Comparison of ENCODE assay signal across 9 cellular contexts in genomic region chr17:19044643-19045042, GRCh38. TPM values are rescaled to one million over a fixed set of nuclear protein-coding genes. Genes with fewer than 3 reads are reported as not detected.
DNase-seq lines count a peak whose midpoint lies in the region; ATAC-seq, FAIRE-seq and TF ChIP-seq lines count a peak whose summit lies in the region.
"Not testable (repeated sequence)": the region's sequence is repeated elsewhere in the genome, so short reads cannot be mapped to it uniquely, and the experiment has no call there.
"Had no signal": no experiment of that assay in that cellular context is flagged by ENCODE, and none has a peak within 500 bp of the region (broad histone marks: within the 10 kb centered on the region; RNA-seq: fewer than 3 reads in every experiment).

No MANE protein-coding gene starts in this region.

- H3K4me1 ChIP-seq in A549; K562 (replicated peaks in 1 of 2; ENCODE audit: control insufficient read depth in 2 of 2, insufficient read depth in 2 of 2, low read length in 2 of 2); foreskin keratinocyte: not testable (repeated sequence)

- TF ChIP-seq CTCF in A549 (IDR thresholded peaks at IDR 0.05); activated CD8-positive, alpha-beta T cell treated with anti-CD3 and anti-CD28 coated beads for 36 hours (IDR thresholded peaks at IDR 0.05); K562 (IDR thresholded peaks at IDR 0.05 in 2 of 3, conservative IDR thresholded peaks at IDR 0.05 in 1 of 3; ENCODE audit: insufficient read depth in 2 of 3, low read depth in 1 of 3, low read length in 3 of 3); foreskin keratinocyte (conservative IDR thresholded peaks at IDR 0.05): not testable (repeated sequence)

- TF ChIP-seq RAD21 in A549 (conservative IDR thresholded peaks at IDR 0.05 in 1 of 2, IDR thresholded peaks at IDR 0.05 in 1 of 2); K562 (CRISPR knock-in tag; conservative IDR thresholded peaks at IDR 0.05 in 1 of 2, IDR thresholded peaks at IDR 0.05 in 1 of 2): not testable (repeated sequence)

- H3K4me1 Mint-ChIP-seq in activated CD8-positive, alpha-beta T cell treated with anti-CD3 and anti-CD28 coated beads for 36 hours (ENCODE audit: low read depth); stimulated activated effector memory CD8-positive, alpha-beta T cell treated with anti-CD3 and anti-CD28 coated beads, Interleukin-12 subunit alpha, Interleukin-12 subunit beta, amount 100 ng/mL, for 72 hours: not testable (repeated sequence)

- not testable (repeated sequence) for H3K27ac ChIP-seq in A549; K562 (ENCODE audit: extremely low read depth, low read depth, low read length); foreskin keratinocyte

- not testable (repeated sequence) for BruUV-seq in K562 (replicated peaks; lab: Mats Ljungman, UMichigan)

- H3K27me3 Mint-ChIP-seq in activated CD8-positive, alpha-beta T cell treated with anti-CD3 and anti-CD28 coated beads for 36 hours, result not testable (repeated sequence)

- FAIRE-seq in A549 (lab: Jason Lieb, UNC), result not testable (repeated sequence)
- FAIRE-seq in K562 (lab: Jason Lieb, UNC) (peak; percentile 84), urothelium cell line (lab: Jason Lieb, UNC) (peak; percentile 42)

- not testable (repeated sequence) for H3K9me1 ChIP-seq in K562 (ENCODE audit: control insufficient read depth, insufficient read depth, low read length)

- H3K27me3 ChIP-seq in K562 (ENCODE audit: control insufficient read depth in 2 of 2, insufficient read depth in 2 of 2, low read length in 2 of 2); foreskin keratinocyte: not testable (repeated sequence)

- H3K79me2 ChIP-seq in K562 (ENCODE audit: control insufficient read depth, insufficient read depth, low read length), result not testable (repeated sequence)

- H3K36me3 ChIP-seq in K562 (ENCODE audit: control insufficient read depth, insufficient read depth, low read length), result not testable (repeated sequence)

- H3K36me3 Mint-ChIP-seq in activated CD8-positive, alpha-beta T cell treated with anti-CD3 and anti-CD28 coated beads for 36 hours (ENCODE audit: low read depth); activated naive CD4-positive, alpha-beta T cell treated with anti-CD3 and anti-CD28 coated beads, Interleukin-2, amount 50 U/mL, for 72 hours; stimulated activated effector memory CD8-positive, alpha-beta T cell treated with anti-CD3 and anti-CD28 coated beads, Interleukin-12 subunit alpha, Interleukin-12 subunit beta, amount 100 ng/mL, for 72 hours: not testable (repeated sequence)

- CTCF ChIA-PET in A549 (lab: Yijun Ruan, JAX); activated CD8-positive, alpha-beta T cell treated with anti-CD3 and anti-CD28 coated beads for 36 hours (lab: Charles Lee); K562 (lab: Yijun Ruan, JAX; ENCODE audit: low intra/inter-chr PET ratio): not testable (repeated sequence)

- not testable (repeated sequence) for H3K9me3 ChIP-seq in A549; K562 (replicated peaks; ENCODE audit: control insufficient read depth, insufficient read depth, low read depth, low read length)

- not testable (repeated sequence) for TF ChIP-seq POLR2A in A549 (IDR thresholded peaks at IDR 0.05; ENCODE audit: low read length); K562 (conservative IDR thresholded peaks at IDR 0.05)

- not testable (repeated sequence) for H3K27ac Mint-ChIP-seq in activated CD8-positive, alpha-beta T cell treated with anti-CD3 and anti-CD28 coated beads for 36 hours; activated naive CD4-positive, alpha-beta T cell treated with anti-CD3 and anti-CD28 coated beads, Interleukin-2, amount 50 U/mL, for 72 hours; stimulated activated effector memory CD8-positive, alpha-beta T cell treated with anti-CD3 and anti-CD28 coated beads, Interleukin-12 subunit alpha, Interleukin-12 subunit beta, amount 100 ng/mL, for 72 hours

- H4K20me1 ChIP-seq in K562 (replicated peaks; ENCODE audit: control insufficient read depth, insufficient read depth, low read length), result not testable (repeated sequence)

- H3K4me3 Mint-ChIP-seq in activated CD8-positive, alpha-beta T cell treated with anti-CD3 and anti-CD28 coated beads for 36 hours; stimulated activated effector memory CD8-positive, alpha-beta T cell treated with anti-CD3 and anti-CD28 coated beads, Interleukin-12 subunit alpha, Interleukin-12 subunit beta, amount 100 ng/mL, for 72 hours: not testable (repeated sequence)

- not testable (repeated sequence) for H3K4me3 ChIP-seq in A549, K562

- not testable (repeated sequence) for H2AFZ ChIP-seq in K562 (ENCODE audit: low read depth, low read length)

- no CpG with 5 or more reads among the region's 9 CpGs for WGBS in A549 (ENCODE audit: missing lambda C conversion rate)
- WGBS in K562 (ENCODE audit: insufficient coverage, low coverage, missing lambda C conversion rate), result no CpG with 5 or more reads among the region's 9 CpGs

- ATAC-seq in A549 (peak; percentile 15 to 20; a peak in 2 of 6 replicates), SK-N-SH treated with all-trans-retinoic acid at 6 μM for 48 hours (0 out of 3 replicates have a peak, but pooled peaks have one; percentile 20), K562 (peak; percentile 78), foreskin keratinocyte (peak; percentile 20)
- ATAC-seq in activated CD8-positive, alpha-beta T cell treated with anti-CD3 and anti-CD28 coated beads for 36 hours, result peak; percentile 35
- peak; percentile 40 to 42 for ATAC-seq in activated naive CD4-positive, alpha-beta T cell treated with anti-CD3 and anti-CD28 coated beads, Interleukin-2, amount 50 U/mL, for 72 hours
- peak; percentile 20 for ATAC-seq in stimulated activated effector memory CD8-positive, alpha-beta T cell treated with anti-CD3 and anti-CD28 coated beads, Interleukin-12 subunit alpha, Interleukin-12 subunit beta, amount 100 ng/mL, for 72 hours

- not testable (repeated sequence) for H3K4me2 ChIP-seq in A549; K562 (ENCODE audit: insufficient read depth, low read length)

- TF ChIP-seq EP300 in A549 (IDR thresholded peaks at IDR 0.05); K562 (IDR thresholded peaks at IDR 0.05; ENCODE audit: low read length): not testable (repeated sequence)

- not testable (repeated sequence) for DNase-seq in A549 (ENCODE audit: low read depth in 1 of 2, low spot score in 1 of 2); activated CD8-positive, alpha-beta T cell treated with anti-CD3 and anti-CD28 coated beads for 36 hours; activated naive CD4-positive, alpha-beta T cell treated with anti-CD3 and anti-CD28 coated beads, Interleukin-2, amount 50 U/mL, for 72 hours (ENCODE audit: low spot score in 2 of 2); K562 (ENCODE audit: extremely low read depth in 1 of 4, low spot score in 3 of 4); foreskin keratinocyte; stimulated activated effector memory CD8-positive, alpha-beta T cell treated with anti-CD3 and anti-CD28 coated beads, Interleukin-12 subunit alpha, Interleukin-12 subunit beta, amount 100 ng/mL, for 72 hours (ENCODE audit: low spot score in 2 of 2); urothelium cell line (ENCODE audit: low spot score)

- intact Hi-C loops in activated CD8-positive, alpha-beta T cell treated with anti-CD3 and anti-CD28 coated beads for 36 hours (cut with micrococcal nuclease); K562 (cut with micrococcal nuclease): not testable (repeated sequence)

- POLR2A ChIA-PET in A549 (lab: Yijun Ruan, JAX); activated CD8-positive, alpha-beta T cell treated with anti-CD3 and anti-CD28 coated beads for 36 hours (lab: Charles Lee); K562 (lab: Yijun Ruan, JAX): not testable (repeated sequence)

- not testable (repeated sequence) for H3K9me3 Mint-ChIP-seq in activated CD8-positive, alpha-beta T cell treated with anti-CD3 and anti-CD28 coated beads for 36 hours; activated naive CD4-positive, alpha-beta T cell treated with anti-CD3 and anti-CD28 coated beads, Interleukin-2, amount 50 U/mL, for 72 hours; stimulated activated effector memory CD8-positive, alpha-beta T cell treated with anti-CD3 and anti-CD28 coated beads, Interleukin-12 subunit alpha, Interleukin-12 subunit beta, amount 100 ng/mL, for 72 hours

- in situ Hi-C loops in K562 (cut with MboI), result not testable (repeated sequence)

- not testable (repeated sequence) for H3K9ac ChIP-seq in K562 (ENCODE audit: insufficient read depth in 1 of 2, low read depth in 2 of 2, low read length in 2 of 2)

RNA-seq across cellular contexts. Expression of gene GRAP, which starts 2.1 kb away (rescaled TPM):
- polyA plus RNA-seq in A549 (2011; rRNA removed) (0.19 and 0.25 TPM in 2 replicates), A549 (2017; fragmentation: RNase III; extraction: RNeasy Plus Mini Kit Qiagen cat#74134 plus additional on column Dnase treatment) (0.17 to 0.31 TPM (median 0.19 TPM) in 3 replicates), K562 (2011; rRNA removed) (0.05 and 0.07 TPM in 2 replicates), K562 (2014; fragmentation: Illumina TruSeq; extraction: Trizol) (not detected in 2 replicates), K562 (2014; fragmentation: Nextera tagmentation; extraction: Ambion mirVana) (not detected), K562 (2014; rRNA removed) (0.41 TPM in 1 of 2 replicates, not detected in the other), foreskin keratinocyte (0.17 and 0.19 TPM in 2 replicates)
- polyA plus RNA-seq in A549 (2012; cell fraction: cytosol; rRNA removed), result 0.15 and 0.19 TPM in 2 replicates
- 0.43 and 0.60 TPM in 2 replicates for polyA plus RNA-seq in A549 (2012; cell fraction: nucleus; rRNA removed)
- polyA minus RNA-seq in A549 (2011; rRNA and poly(A)+ RNA removed), result 0.08 and 0.24 TPM in 2 replicates
- total RNA-seq in activated CD8-positive, alpha-beta T cell treated with anti-CD3 and anti-CD28 coated beads for 36 hours, result 10 to 100 TPM; 11.9 to 12.2 TPM
- total RNA-seq in activated naive CD4-positive, alpha-beta T cell treated with anti-CD3 and anti-CD28 coated beads, Interleukin-2, amount 50 U/mL, for 72 hours, result 10 to 100 TPM; 12.7 to 13.7 TPM
- not detected in 2 replicates for total RNA-seq in K562 (2011; cell fraction: chromatin; rRNA removed; ENCODE audit: low replicate concordance)
- total RNA-seq in K562 (2011; cell fraction: nucleolus; rRNA removed), result 0.17 and 0.79 TPM in 2 replicates
- not detected in 2 replicates for total RNA-seq in K562 (2011; cell fraction: nucleoplasm; rRNA removed)
- total RNA-seq in K562 (2014; rRNA removed) (not detected in 2 replicates), K562 (2014; rRNA removed; fragmentation: Illumina TruSeq; extraction: Trizol) (not detected in 2 replicates), K562 (2015; rRNA removed; fragmentation: Illumina TruSeq; extraction: Trizol) (0.11 TPM in 1 of 2 replicates, not detected in the other), K562 (2021) (0.07 and 0.27 TPM in 2 replicates), foreskin keratinocyte (0.14 TPM in 2 replicates)
- polyA plus RNA-seq in K562 (2011; cell fraction: cytosol; rRNA removed), result 0.04 and 0.07 TPM in 2 replicates
- polyA plus RNA-seq in K562 (2011; cell fraction: nucleus; rRNA removed), result 0.37 TPM in 1 of 2 replicates, not detected in the other
- polyA plus RNA-seq in K562 (2012), result 0.29 TPM in 1 of 2 replicates, not detected in the other
- not detected in 2 replicates for polyA minus RNA-seq in K562 (2011; rRNA and poly(A)+ RNA removed)
- not detected in 2 replicates for polyA minus RNA-seq in K562 (2011; cell fraction: cytosol; rRNA and poly(A)+ RNA removed)
- 0.27 TPM in 1 of 2 replicates, not detected in the other for polyA minus RNA-seq in K562 (2011; cell fraction: nucleus; rRNA and poly(A)+ RNA removed)
- polyA plus RNA-seq: GM23338 had no signal

RNA-seq across cellular contexts. Expression of gene FAM83G, which starts 40.1 kb away (rescaled TPM):
- polyA plus RNA-seq in A549 (2011; rRNA removed) (11.0 and 12.8 TPM in 2 replicates), A549 (2017; fragmentation: RNase III; extraction: RNeasy Plus Mini Kit Qiagen cat#74134 plus additional on column Dnase treatment) (19.8 to 22.0 TPM (median 20.5 TPM) in 3 replicates), K562 (2011; rRNA removed) (3.4 and 4.2 TPM in 2 replicates), K562 (2014; fragmentation: Illumina TruSeq; extraction: Trizol) (4.8 and 6.5 TPM in 2 replicates), K562 (2014; fragmentation: Nextera tagmentation; extraction: Ambion mirVana) (under 1 TPM in 1 of 2 experiments, not detected in 1; 0.04 TPM), K562 (2014; rRNA removed) (5.5 and 5.7 TPM in 2 replicates), foreskin keratinocyte (25.0 and 26.2 TPM in 2 replicates)
- polyA plus RNA-seq in A549 (2012; cell fraction: cytosol; rRNA removed), result 11.1 and 15.8 TPM in 2 replicates
- polyA plus RNA-seq in A549 (2012; cell fraction: nucleus; rRNA removed), result 38.5 and 42.5 TPM in 2 replicates
- polyA minus RNA-seq in A549 (2011; rRNA and poly(A)+ RNA removed), result 18.1 and 22.7 TPM in 2 replicates
- total RNA-seq in activated CD8-positive, alpha-beta T cell treated with anti-CD3 and anti-CD28 coated beads for 36 hours, result 10 to 100 TPM; 11.9 to 12.1 TPM
- total RNA-seq in activated naive CD4-positive, alpha-beta T cell treated with anti-CD3 and anti-CD28 coated beads, Interleukin-2, amount 50 U/mL, for 72 hours, result 10 to 100 TPM in 1 of 2 donors, 1 to 10 TPM in 1; 9.4 to 13.7 TPM
- 8.8 and 26.9 TPM in 2 replicates for total RNA-seq in K562 (2011; cell fraction: chromatin; rRNA removed; ENCODE audit: low replicate concordance)
- total RNA-seq in K562 (2011; cell fraction: nucleolus; rRNA removed), result 22.8 and 25.7 TPM in 2 replicates
- 11.5 and 13.5 TPM in 2 replicates for total RNA-seq in K562 (2011; cell fraction: nucleoplasm; rRNA removed)
- total RNA-seq in K562 (2014; rRNA removed) (7.6 and 12.9 TPM in 2 replicates), K562 (2014; rRNA removed; fragmentation: Illumina TruSeq; extraction: Trizol) (1.9 and 2.3 TPM in 2 replicates), K562 (2015; rRNA removed; fragmentation: Illumina TruSeq; extraction: Trizol) (4.2 and 5.6 TPM in 2 replicates), K562 (2021) (9.1 and 10.3 TPM in 2 replicates), foreskin keratinocyte (49.6 and 50.4 TPM in 2 replicates)
- polyA plus RNA-seq in K562 (2011; cell fraction: cytosol; rRNA removed), result 3.5 and 6.6 TPM in 2 replicates
- polyA plus RNA-seq in K562 (2011; cell fraction: nucleus; rRNA removed), result 9.7 and 20.5 TPM in 2 replicates
- polyA plus RNA-seq in K562 (2012), result 4.2 and 5.3 TPM in 2 replicates
- polyA minus RNA-seq in K562 (2011; rRNA and poly(A)+ RNA removed), result 3.2 and 4.8 TPM in 2 replicates
- 5.2 and 5.4 TPM in 2 replicates for polyA minus RNA-seq in K562 (2011; cell fraction: cytosol; rRNA and poly(A)+ RNA removed)
- polyA minus RNA-seq in K562 (2011; cell fraction: nucleus; rRNA and poly(A)+ RNA removed), result 7.1 and 7.9 TPM in 2 replicates

Comparison
In these comparisons a context has a peak if more than half of its experiments do, and no peak if none do; other contexts are left out.
1. ATAC-seq: peak in every context shown above with its lines; median percentile 78 in K562; 41 in activated naive CD4-positive, alpha-beta T cell treated with anti-CD3 and anti-CD28 coated beads, Interleukin-2, amount 50 U/mL, for 72 hours; 35 in activated CD8-positive, alpha-beta T cell treated with anti-CD3 and anti-CD28 coated beads for 36 hours; 20 in SK-N-SH treated with all-trans-retinoic acid at 6 μM for 48 hours; 20 in foreskin keratinocyte; 20 in stimulated activated effector memory CD8-positive, alpha-beta T cell treated with anti-CD3 and anti-CD28 coated beads, Interleukin-12 subunit alpha, Interleukin-12 subunit beta, amount 100 ng/mL, for 72 hours; 18 in A549.
2. RNA of gene GRAP, which starts 2.1 kb away (total RNA-seq): 12.7 to 13.7 TPM in activated naive CD4-positive, alpha-beta T cell treated with anti-CD3 and anti-CD28 coated beads, Interleukin-2, amount 50 U/mL, for 72 hours and 11.9 to 12.2 TPM in activated CD8-positive, alpha-beta T cell treated with anti-CD3 and anti-CD28 coated beads for 36 hours; 0.14 TPM in foreskin keratinocyte and 0.07 to 0.79 TPM in K562; every median in the first group is over 4 times any median in the second.